8 cellular contexts compared by ENCODE assay signal in the genomic region with DNA sequence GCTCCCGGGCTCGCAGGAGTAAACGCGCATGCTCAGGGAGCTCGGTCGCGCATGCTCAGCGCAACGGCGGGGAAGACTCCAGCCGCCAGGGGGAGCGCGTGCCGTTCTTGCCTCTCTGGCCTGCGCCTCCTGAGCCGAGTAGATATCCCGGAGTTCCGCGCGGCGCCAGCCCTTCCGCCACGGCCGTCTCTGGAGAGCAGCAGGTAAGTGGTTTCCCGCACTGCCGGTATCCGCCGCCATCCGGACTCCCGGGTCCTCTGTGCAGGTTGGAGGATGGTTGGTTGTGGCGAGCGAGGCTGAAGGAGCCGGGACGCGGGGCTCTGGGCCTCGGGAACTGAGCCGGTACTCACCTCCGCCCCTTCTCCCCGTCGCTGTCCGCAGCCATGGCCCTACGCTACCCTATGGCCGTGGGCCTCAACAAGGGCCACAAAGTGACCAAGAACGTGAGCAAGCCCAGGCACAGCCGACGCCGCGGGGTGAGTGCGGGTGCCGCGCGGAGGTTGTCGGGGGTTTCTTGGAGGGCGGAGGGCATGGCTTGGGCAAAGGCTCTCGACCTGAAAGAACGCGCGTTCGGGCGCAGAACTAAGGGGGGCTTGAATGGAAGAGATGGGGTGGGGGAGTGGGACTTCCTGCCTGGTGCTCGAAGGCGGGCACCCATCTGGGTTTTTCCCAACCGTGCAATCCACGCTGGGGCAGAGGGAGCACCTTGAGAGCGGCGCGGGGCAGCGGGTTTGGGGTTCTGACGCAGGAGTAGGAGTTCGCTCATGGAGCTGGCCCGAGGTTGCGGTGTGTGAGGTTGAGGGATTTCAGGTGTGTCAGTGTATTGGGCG. TPM values are rescaled to one million over a fixed set of nuclear protein-coding genes. Genes with fewer than 3 reads are reported as not detected.
DNase-seq lines count a peak whose midpoint lies in the region; ATAC-seq and TF ChIP-seq lines count a peak whose summit lies in the region.

A gene (plus strand): TSS at position 171 of the 830 bp plus-strand sequence. CDS start 213 bp downstream, at position 384.

- H3K27me3 ChIP-seq in PC-3 (ENCODE audit: low read length): no peaks in the 10 kb centered on the region

- TF ChIP-seq CTCF in PC-3 (conservative IDR thresholded peaks at IDR 0.05; ENCODE audit: low read depth, low read length) (peak; percentile 94), epithelial cell of proximal tubule (conservative IDR thresholded peaks at IDR 0.05; ENCODE audit: low read depth, low read length) (peak; percentile 90)

- CTCF ChIA-PET in PC-3 (lab: Charles Lee): interaction anchor here (0.6 to 1.5 kb wide), 5 partner anchors 14 to 68 kb away, joined by 3 to 9 read pairs (median 4); a partner anchor contains a TSS

- peak within 1 kb of the TSS; percentile 99 for H3K9ac ChIP-seq in PC-3 (ENCODE audit: low read length)

- H2AFZ ChIP-seq in PC-3 (ENCODE audit: low read length): peak within 1 kb of the TSS; percentile 56

- H3F3A ChIP-seq in PC-3 (ENCODE audit: low read length, unreplicated experiment): peaks cover 14% of the 10 kb centered on the region

- peak within 1 kb of the TSS; percentile 63 for H3K27ac ChIP-seq in PC-3 (ENCODE audit: low read length)

- peaks cover 46% of the 10 kb centered on the region for H3K36me3 ChIP-seq in PC-3 (ENCODE audit: low read depth, low read length)

- H4K20me1 ChIP-seq in PC-3 (ENCODE audit: low read length): peaks cover 49% of the 10 kb centered on the region

- H3K4me1 ChIP-seq in PC-3 (ENCODE audit: insufficient read depth, low read length): peaks cover 7% of the 10 kb centered on the region

- POLR2A ChIA-PET in PC-3 (lab: Charles Lee; ENCODE audit: unreplicated experiment): interaction anchor here (0.9 kb wide), 1 partner anchor 30 kb away, joined by 4 read pairs; a partner anchor contains a TSS

- DNase-seq in COLO829 (ENCODE audit: low spot score) (peak; percentile 99), PC-3 (peak; percentile 99), epithelial cell of proximal tubule (ENCODE audit: low read depth) (peak; percentile 40), mucosa of gallbladder (ENCODE audit: low spot score) (peak; percentile 99)
- peak; percentile 94 for DNase-seq in Jurkat, Clone E6-1 (ENCODE audit: low read depth, low spot score)
- peak; percentile 100 for DNase-seq in activated T-cell treated with anti-CD3 and anti-CD28 coated beads, Interleukin-2, amount 50 U/mL, for 1 hour
- peak; percentile 94 to 97 for DNase-seq in stimulated activated CD8-positive, alpha-beta memory T cell treated with anti-CD3 and anti-CD28 coated beads, Interleukin-4, amount 100 ng/mL, for 4 hours (ENCODE audit: low read depth in 2 of 2, low spot score in 1 of 2)

- TSS peak; percentile 74 for BruUV-seq in PC-3 (replicated peaks; lab: Mats Ljungman, UMichigan)

- ATAC-seq in GM21390 (IDR thresholded peaks at IDR 0.05; ENCODE audit: unreplicated experiment) (peak; percentile 25), PC-3 (peak; percentile 45)

- H3K9me2 ChIP-seq in PC-3 (replicated peaks; ENCODE audit: low read length): no peaks in the 10 kb centered on the region

- peaks cover 53% of the 10 kb centered on the region for H3K79me2 ChIP-seq in PC-3 (ENCODE audit: low read length)

- intact Hi-C loops in PC-3 (cut with micrococcal nuclease): loop anchor here (1.0 kb wide), 1 partner anchor 30 kb away; a partner anchor contains a TSS

- H3K4me3 ChIP-seq in Jurkat, Clone E6-1 (ENCODE audit: low read length): peak within 1 kb of the TSS; percentile 94
- H3K4me3 ChIP-seq in PC-3 (ENCODE audit: low read length): peak within 1 kb of the TSS; percentile 97
- peak within 1 kb of the TSS; percentile 99 for H3K4me3 ChIP-seq in epithelial cell of proximal tubule (ENCODE audit: low read depth, low read length)

- no peaks in the 10 kb centered on the region for H3K9me3 ChIP-seq in PC-3 (ENCODE audit: low read length)

- H3K4me2 ChIP-seq in PC-3 (ENCODE audit: low read length): peak within 1 kb of the TSS; percentile 95

RNA-seq across cellular contexts. Expression of the gene that starts here (rescaled TPM):
- polyA plus RNA-seq in Jurkat, Clone E6-1 (2012; ENCODE audit: insufficient read depth, insufficient read length): 2,899 TPM
- total RNA-seq in PC-3 (2014; rRNA removed): 2,190 and 2,470 TPM in 2 replicates
- 808 and 1,224 TPM in 2 replicates for total RNA-seq in epithelial cell of proximal tubule
- total RNA-seq in mucosa of gallbladder: 609 TPM

Comparison
In these comparisons a context has a peak if more than half of its experiments do, and no peak if none do; other contexts are left out.
1. Peak in every context shown above with its lines: DNase-seq, ATAC-seq, H3K4me3 ChIP-seq and H3K27ac ChIP-seq.
2. DNase-seq: peak in every context shown above with its lines; median percentile 100 in activated T-cell treated with anti-CD3 and anti-CD28 coated beads, Interleukin-2, amount 50 U/mL, for 1 hour; 99 in COLO829; 99 in PC-3; 99 in mucosa of gallbladder; 96 in stimulated activated CD8-positive, alpha-beta memory T cell treated with anti-CD3 and anti-CD28 coated beads, Interleukin-4, amount 100 ng/mL, for 4 hours; 94 in Jurkat, Clone E6-1; 40 in epithelial cell of proximal tubule.